8 cellular contexts compared by ENCODE assay signal in the genomic region with DNA sequence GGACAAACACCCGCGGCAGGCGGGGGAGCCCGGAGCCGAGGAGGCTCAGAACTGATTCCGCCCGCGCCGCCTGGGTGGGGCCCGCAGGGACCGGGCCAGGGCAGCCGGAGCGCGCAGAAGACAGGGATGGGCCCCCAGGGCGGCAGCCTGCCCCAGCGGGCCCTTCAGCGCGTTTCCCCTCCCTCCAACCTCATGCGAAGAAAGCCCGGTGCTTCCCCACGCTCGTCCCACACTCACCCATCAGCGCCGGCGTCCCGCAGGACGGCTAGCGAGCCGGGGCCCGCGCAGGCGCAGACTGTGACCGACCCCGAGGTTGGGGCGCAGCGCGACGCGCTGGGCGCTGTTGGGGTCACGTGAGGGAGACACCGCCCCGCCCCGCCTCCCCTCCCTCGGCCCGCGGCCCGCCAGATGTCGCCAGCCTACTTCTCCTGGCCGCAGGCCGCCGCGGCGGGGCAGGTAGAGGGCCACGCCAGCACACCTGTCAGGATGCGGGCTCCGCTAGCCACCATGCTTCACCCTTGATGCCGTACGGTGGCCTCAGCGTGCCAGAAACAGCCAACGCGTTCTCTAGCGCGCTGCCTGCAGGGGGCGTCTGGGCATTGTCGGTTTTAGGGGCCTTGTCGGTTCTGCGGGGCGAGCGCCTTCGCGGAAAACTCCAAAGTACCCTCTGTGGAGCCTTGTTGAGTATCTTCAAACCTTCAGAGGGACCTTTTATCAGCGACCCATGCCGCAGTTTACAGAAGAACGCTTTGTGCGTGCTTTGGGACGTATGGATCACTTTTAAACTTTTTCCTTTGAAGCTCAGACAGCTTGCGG. TPM values are rescaled to one million over a fixed set of nuclear protein-coding genes. Genes with fewer than 3 reads are reported as not detected.
DNase-seq lines count a peak whose midpoint lies in the region; ATAC-seq, FAIRE-seq and TF ChIP-seq lines count a peak whose summit lies in the region.

A gene with protein sequence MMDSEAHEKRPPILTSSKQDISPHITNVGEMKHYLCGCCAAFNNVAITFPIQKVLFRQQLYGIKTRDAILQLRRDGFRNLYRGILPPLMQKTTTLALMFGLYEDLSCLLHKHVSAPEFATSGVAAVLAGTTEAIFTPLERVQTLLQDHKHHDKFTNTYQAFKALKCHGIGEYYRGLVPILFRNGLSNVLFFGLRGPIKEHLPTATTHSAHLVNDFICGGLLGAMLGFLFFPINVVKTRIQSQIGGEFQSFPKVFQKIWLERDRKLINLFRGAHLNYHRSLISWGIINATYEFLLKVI (minus strand): TSS at position 297 of the 816 bp plus-strand sequence. CDS start 15,577 bp downstream, outside the sequence.

- DNase-seq in GM13976 (ENCODE audit: low spot score) (peak; percentile 98), NCI-H146 (lab: John Stamatoyannopoulos, UW) (peak; percentile 97), T-helper 1 cell (peak; percentile 84 to 96 (median 90)), amniotic epithelial cell (ENCODE audit: low read depth) (peak; percentile 85), left ventricle myocardium inferior (peak; percentile 94), psoas muscle (peak; percentile 96), urothelium cell line (ENCODE audit: low spot score) (peak; percentile 93)

- intact Hi-C loops in left ventricle myocardium inferior (cut with micrococcal nuclease) (no loop called here), psoas muscle (cut with DNase I) (loop anchor here in 1 of 2 donors (10.0 kb wide), 2 partner anchors 309 to 491 kb away; a partner anchor contains a TSS)

- peak; percentile 89 for ATAC-seq in HG02870 (IDR thresholded peaks at IDR 0.05; ENCODE audit: unreplicated experiment)
- peak; percentile 93 to 96 (median 94) for ATAC-seq in psoas muscle

- FAIRE-seq in urothelium cell line (lab: Jason Lieb, UNC) = peak; percentile 73

- peaks cover 38% of the 10 kb centered on the region for H3K4me1 ChIP-seq in left ventricle myocardium inferior
- peaks cover 21% of the 10 kb centered on the region for H3K4me1 ChIP-seq in psoas muscle

- in situ Hi-C loops in GM13976 (cut with MboI; ENCODE audit: low sequenced_read_pairs, unreplicated experiment) = loop anchor here (10.0 kb wide), 1 partner anchor 461 kb away; no protein-coding TSS in a partner anchor

- H3K4me3 ChIP-seq in left ventricle myocardium inferior (peak within 1 kb of the TSS; percentile 98), psoas muscle (peak within 1 kb of the TSS; percentile 96)

- H3K9me3 ChIP-seq in left ventricle myocardium inferior (replicated peaks) (no peaks in the 10 kb centered on the region), psoas muscle (no peaks in the 10 kb centered on the region)

- H3K36me3 ChIP-seq in left ventricle myocardium inferior (peaks cover 13% of the 10 kb centered on the region), psoas muscle (ENCODE audit: insufficient read depth in 1 of 2, low read depth in 1 of 2) (peaks cover 0 to 7% of the 10 kb centered on the region in 2 donors)

- H3K27me3 ChIP-seq in left ventricle myocardium inferior (ENCODE audit: low read depth) = no peaks in the 10 kb centered on the region
- no peaks in the 10 kb centered on the region for H3K27me3 ChIP-seq in psoas muscle (ENCODE audit: insufficient read depth in 3 of 3, low read length in 2 of 3)

- H3K27ac ChIP-seq in left ventricle myocardium inferior (replicated peaks) (peak within 1 kb of the TSS; percentile 94), psoas muscle (peak within 1 kb of the TSS; percentile 78)

- TF ChIP-seq CTCF in GM13976 (IDR thresholded peaks at IDR 0.05; ENCODE audit: borderline replicate concordance, control extremely low read depth, extremely low read depth, insufficient read depth, missing control alignments) (peak; percentile 95), left ventricle myocardium inferior (IDR thresholded peaks at IDR 0.05; ENCODE audit: borderline replicate concordance) (peak; percentile 90), psoas muscle (IDR thresholded peaks at IDR 0.05) (peak; percentile 91)

- WGBS in psoas muscle, 3 donors = 0 to 1% (median 1%) methylated on average over 57 to 78 of the region's 78 CpGs

RNA-seq across cellular contexts. Expression of the gene that starts here (rescaled TPM):
- total RNA-seq in left ventricle myocardium inferior (21.4 TPM), psoas muscle (10 to 100 TPM; 16.3 to 25.3 (median 18.4) TPM)
- polyA plus RNA-seq in psoas muscle = 10 to 100 TPM in 2 of 3 donors, 1 to 10 TPM in 1; 8.4 to 24.0 (median 18.4) TPM

Comparison
In these comparisons a context has a peak if more than half of its experiments do, and no peak if none do; other contexts are left out.
1. Peak in every context shown above with its lines: DNase-seq, ATAC-seq, H3K4me3 ChIP-seq and H3K27ac ChIP-seq.